ENCODE assay signal across 8 cellular contexts in genomic region chrX:55908685-55909212, GRCh38.
A peak's percentile ranks its signal among the peaks of the same experiment; 100 is the strongest.
DNase-seq lines count a peak whose midpoint lies in the region; ATAC-seq and TF ChIP-seq lines count a peak whose summit lies in the region.

No MANE protein-coding gene starts in this region.

- H3K27ac ChIP-seq in cardiac muscle cell (peak overlapping the region; percentile 6), parathyroid adenoma (peak overlapping the region; percentile 78)

- peak overlapping the region; percentile 93 for H2AFZ ChIP-seq in parathyroid adenoma

- no peaks in the 10 kb centered on the region for H3K36me3 Mint-ChIP-seq in activated T-helper 17 cell treated with anti-CD3 and anti-CD28 coated beads, Interleukin-2, amount 50 U/mL, for 72 hours (ENCODE audit: low read depth)

- peak overlapping the region; percentile 72 for H3K4me3 ChIP-seq in Jurkat, Clone E6-1 (ENCODE audit: low read length)
- H3K4me3 ChIP-seq in cardiac muscle cell (peak overlapping the region; percentile 50), parathyroid adenoma (ENCODE audit: low read depth, low read length) (peak overlapping the region; percentile 70)

- H3K9me3 ChIP-seq in cardiac muscle cell (ENCODE audit: low read depth), result no peaks in the 10 kb centered on the region
- H3K9me3 ChIP-seq in parathyroid adenoma (ENCODE audit: control insufficient read depth, low read length), result no peaks in the 10 kb centered on the region

- no peaks in the 10 kb centered on the region for H3K27me3 ChIP-seq in cardiac muscle cell
- H3K27me3 ChIP-seq in parathyroid adenoma (ENCODE audit: control insufficient read depth, insufficient read depth, low read length), result no peaks in the 10 kb centered on the region

- H3K4me1 ChIP-seq in cardiac muscle cell (ENCODE audit: low read depth) (no peaks in the 10 kb centered on the region), parathyroid adenoma (no peaks in the 10 kb centered on the region)

- ATAC-seq in GM21423 (IDR thresholded peaks at IDR 0.05; ENCODE audit: unreplicated experiment), result peak; percentile 54
- ATAC-seq in activated T-helper 17 cell treated with anti-CD3 and anti-CD28 coated beads, Interleukin-2, amount 50 U/mL, for 72 hours (replicated peaks), result peak; percentile 62

- no peaks in the 10 kb centered on the region for H3K9me3 Mint-ChIP-seq in activated T-helper 17 cell treated with anti-CD3 and anti-CD28 coated beads, Interleukin-2, amount 50 U/mL, for 72 hours

- peak overlapping the region; percentile 85 for H3K4me3 Mint-ChIP-seq in activated T-helper 17 cell treated with anti-CD3 and anti-CD28 coated beads, Interleukin-2, amount 50 U/mL, for 72 hours

- H3K27me3 Mint-ChIP-seq in activated T-helper 17 cell treated with anti-CD3 and anti-CD28 coated beads, Interleukin-2, amount 50 U/mL, for 72 hours, result no peaks in the 10 kb centered on the region

- peaks cover 17% of the 10 kb centered on the region for H3K4me1 Mint-ChIP-seq in activated T-helper 17 cell treated with anti-CD3 and anti-CD28 coated beads, Interleukin-2, amount 50 U/mL, for 72 hours

- DNase-seq in DMS79 (lab: John Stamatoyannopoulos, UW) (peak; percentile 8), cardiac muscle cell (ENCODE audit: low read depth in 1 of 2, low spot score in 1 of 2) (peak; percentile 5 to 35), HuH-7.5 (ENCODE audit: low spot score) (no peak), NCI-H2196 (lab: John Stamatoyannopoulos, UW; ENCODE audit: unreplicated experiment) (no peak)
- peak; percentile 35 for DNase-seq in Jurkat, Clone E6-1 (ENCODE audit: low read depth, low spot score)

- H3K27ac Mint-ChIP-seq in activated T-helper 17 cell treated with anti-CD3 and anti-CD28 coated beads, Interleukin-2, amount 50 U/mL, for 72 hours, result peak overlapping the region; percentile 86

- no peaks in the 10 kb centered on the region for H3K79me2 ChIP-seq in parathyroid adenoma

- H3K36me3 ChIP-seq in cardiac muscle cell (no peaks in the 10 kb centered on the region), parathyroid adenoma (ENCODE audit: control insufficient read depth, insufficient read depth, low read length) (no peaks in the 10 kb centered on the region)

- TF ChIP-seq CTCF in cardiac muscle cell (IDR thresholded peaks at IDR 0.05; ENCODE audit: low read depth, low read length) (no peak), parathyroid adenoma (IDR thresholded peaks at IDR 0.05) (no peak)

- H3K4me2 ChIP-seq in parathyroid adenoma (ENCODE audit: low read length), result peak overlapping the region; percentile 69

- H3K9ac ChIP-seq in parathyroid adenoma, result no peak overlapping the region

Comparison
In these comparisons a context has a peak if more than half of its experiments do, and no peak if none do; other contexts are left out.
1. DNase-seq: peak in DMS79 (single experiment), Jurkat, Clone E6-1 (single experiment) and cardiac muscle cell (2 of 2); none in HuH-7.5 (single experiment) and NCI-H2196 (single experiment).
2. Peak in every context shown above with its lines, with median percentiles within 50 percentile points of each other: H3K4me3 ChIP-seq.